ENCODE assay signal across 11 cellular contexts in the genomic region with DNA sequence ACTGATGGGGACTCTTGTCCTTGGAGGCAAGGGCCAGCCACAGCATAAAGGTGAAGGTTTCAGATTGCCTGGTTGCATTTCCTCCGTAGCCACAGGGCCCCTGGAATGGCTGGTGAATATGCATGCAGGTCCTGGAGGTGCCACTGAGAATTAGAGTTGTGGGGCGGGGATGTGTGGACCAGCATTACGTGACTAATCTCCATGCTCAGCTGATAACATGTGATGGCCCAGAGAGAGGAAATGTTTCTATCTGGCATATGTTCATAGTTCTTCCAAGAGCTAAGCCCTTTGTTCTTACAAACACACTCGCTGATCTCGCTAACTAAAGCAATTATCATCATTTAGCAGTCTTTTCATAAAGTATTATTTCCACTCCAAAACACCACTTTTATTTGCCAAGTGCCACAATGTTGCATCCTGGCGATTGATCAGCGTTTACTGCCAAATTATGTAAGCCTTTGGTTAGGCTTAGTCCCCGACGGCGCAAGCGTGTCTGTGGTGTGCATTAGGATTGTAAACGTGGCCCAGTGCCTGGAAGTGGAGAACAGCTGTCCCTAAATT. TPM values are rescaled to one million over a fixed set of nuclear protein-coding genes. Genes with fewer than 3 reads are reported as not detected.
DNase-seq lines count a peak whose midpoint lies in the region; ATAC-seq and TF ChIP-seq lines count a peak whose summit lies in the region.
"Had no signal": no experiment of that assay in that cellular context is flagged by ENCODE, and none has a peak within 500 bp of the region (broad histone marks: within the 10 kb centered on the region; RNA-seq: fewer than 3 reads in every experiment).

No MANE protein-coding gene starts in this region.

- H3K4me1 ChIP-seq in lower lobe of right lung: peaks cover 11% of the 10 kb centered on the region

- no peaks in the 10 kb centered on the region for H3K36me3 ChIP-seq in lower lobe of right lung
- H3K36me3 ChIP-seq: transverse colon had no signal

- H3K9me3 ChIP-seq in lower lobe of right lung: no peaks in the 10 kb centered on the region
- H3K9me3 ChIP-seq: transverse colon had no signal

- intact Hi-C loops in lower lobe of right lung (cut with DNase I): no loop called here

- H3K4me3 ChIP-seq in lower lobe of right lung: no peak overlapping the region
- H3K4me3 ChIP-seq: transverse colon had no signal

- peak; percentile 51 for ATAC-seq in esophagus mucosa
- ATAC-seq in lower lobe of right lung: no peak
- no peak for ATAC-seq in GM19351 (IDR thresholded peaks at IDR 0.05; ENCODE audit: unreplicated experiment)
- no peak for ATAC-seq in omental fat pad (ENCODE audit: low FRiP score)

- H3K27me3 ChIP-seq in lower lobe of right lung (ENCODE audit: low read depth): no peaks in the 10 kb centered on the region
- H3K27me3 ChIP-seq: transverse colon had no signal

- DNase-seq in DMS 273 treated with DMSO at 0.1 percent for 48 hours (lab: John Stamatoyannopoulos, UW) (peak; percentile 61), NCI-H446 treated with DMSO at 0.1 percent for 48 hours (lab: John Stamatoyannopoulos, UW) (peak; percentile 95), lower lobe of right lung (no peak), germinal center (ENCODE audit: low spot score) (no peak), omental fat pad (ENCODE audit: low spot score) (no peak), RKO (ENCODE audit: low spot score) (no peak)
- DNase-seq: activated T-cell treated with anti-CD3 and anti-CD28 coated beads, Interleukin-2, amount 50 U/mL, for 1 hour; CD4-positive, alpha-beta memory T cell; transverse colon had no signal

- peak overlapping the region; percentile 9 for H3K27ac ChIP-seq in lower lobe of right lung
- H3K27ac ChIP-seq: transverse colon had no signal

- TF ChIP-seq CTCF in lower lobe of right lung (IDR thresholded peaks at IDR 0.05): no peak
- no peak for TF ChIP-seq CTCF in omental fat pad (IDR thresholded peaks at IDR 0.05)

RNA-seq across cellular contexts. Expression of gene CGNL1, which starts 55.9 kb away (rescaled TPM):
- total RNA-seq in esophagus mucosa (9.0 TPM), lower lobe of right lung (46.0 TPM), omental fat pad (10 to 100 TPM in 1 of 4 donors, 1 to 10 TPM in 3; 4.7 to 13.7 (median 7.3) TPM)
- total RNA-seq: CD4-positive, alpha-beta memory T cell had no signal

Comparison
In these comparisons a context has a peak if more than half of its experiments do, and no peak if none do; other contexts are left out.
1. DNase-seq: peak in DMS 273 treated with DMSO at 0.1 percent for 48 hours (single experiment) and NCI-H446 treated with DMSO at 0.1 percent for 48 hours (single experiment); none in lower lobe of right lung (single experiment), germinal center (single experiment), omental fat pad (single experiment) and RKO (single experiment).